Comparison of ENCODE assay signal across 1 cellular context in the genomic region with DNA sequence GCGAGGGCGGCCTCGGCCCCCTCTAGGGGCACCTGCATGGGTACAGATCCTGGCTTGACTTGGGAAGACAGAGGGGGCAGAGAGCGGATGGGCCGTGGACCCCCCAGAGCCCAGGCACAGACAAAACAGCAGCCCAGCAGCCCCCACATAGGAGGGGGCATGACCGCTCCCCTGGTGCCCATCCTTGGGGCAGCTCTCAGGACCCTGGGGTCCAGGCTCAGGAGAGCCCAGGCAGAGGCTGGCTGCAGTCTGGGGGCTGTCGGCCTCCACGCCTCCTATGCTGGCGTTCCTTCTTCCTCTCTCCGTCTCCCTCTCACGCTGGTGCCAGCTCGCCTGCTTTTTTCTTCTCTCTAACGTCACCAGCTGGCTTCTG.
TF ChIP-seq lines count a peak whose summit lies in the region.

TSS of gene GPR179 (minus strand) at position 349 of the 373 bp plus-strand sequence. CDS start at position 182, 167 bp downstream.

TF ChIP-seq in H1, 55 proteins besides CTCF, POLR2A, EP300 and RAD21:
- TF ChIP-seq CHD2 (IDR thresholded peaks at IDR 0.05; ENCODE audit: low read length) (no peak), CBX5 (IDR thresholded peaks at IDR 0.05; ENCODE audit: low read depth, low read length) (no peak), ZNF274 (IDR thresholded peaks at IDR 0.05; ENCODE audit: borderline replicate concordance, extremely low read depth, low read length) (no peak), BCL11A (IDR thresholded peaks at IDR 0.05; ENCODE audit: low read depth in 2 of 2, low read length in 2 of 2) (no peak), TAF1 (IDR thresholded peaks at IDR 0.05; ENCODE audit: low read depth, low read length) (no peak), SP1 (IDR thresholded peaks at IDR 0.05; ENCODE audit: low read depth, low read length) (no peak), HDAC6 (IDR thresholded peaks at IDR 0.05; ENCODE audit: low read depth, low read length) (no peak), CEBPB (IDR thresholded peaks at IDR 0.05; ENCODE audit: low read depth, low read length) (no peak), SUZ12 (IDR thresholded peaks at IDR 0.05; ENCODE audit: low read length) (no peak), FOSL1 (IDR thresholded peaks at IDR 0.05; ENCODE audit: insufficient read depth, low read depth, low read length) (no peak), CBX8 (IDR thresholded peaks at IDR 0.05; ENCODE audit: borderline replicate concordance, low read depth, low read length) (no peak), CTBP2 (IDR thresholded peaks at IDR 0.05; ENCODE audit: borderline replicate concordance, insufficient read depth, insufficient read length, low read length) (no peak), SRF (IDR thresholded peaks at IDR 0.05; ENCODE audit: low read depth, low read length) (no peak), CHD1 (IDR thresholded peaks at IDR 0.05; ENCODE audit: low read depth, low read length) (no peak), TEAD4 (IDR thresholded peaks at IDR 0.05; ENCODE audit: low read depth, low read length) (no peak), HDAC2 (IDR thresholded peaks at IDR 0.05; ENCODE audit: borderline replicate concordance in 1 of 2, low read depth in 2 of 2, low read length in 2 of 2) (no peak)
